22 cellular contexts compared by ENCODE assay signal in genomic region chr3:35784162-35784561, GRCh38.
"Had no signal": no experiment of that assay in that cellular context is flagged by ENCODE, and none has a peak within 500 bp of the region (broad histone marks: within the 10 kb centered on the region; RNA-seq: fewer than 3 reads in every experiment).

No MANE protein-coding gene starts in this region.

- H3K27me3 Mint-ChIP-seq: naive thymus-derived CD4-positive, alpha-beta T cell; stimulated activated memory B cell treated with anti-CD40 and anti-IgM and Interleukin-4, amounts not matched to agents 10 μg/mL and 1 μg/mL and 100 μg/mL, for 72 hours; stimulated activated naive CD8-positive, alpha-beta T cell treated with anti-CD3 and anti-CD28 coated beads, Interleukin-15, Interleukin-2, amounts not matched to agents 100 ng/mL and 50 ng/mL, for 24 hours had no signal

- H3K4me1 Mint-ChIP-seq: naive thymus-derived CD4-positive, alpha-beta T cell; stimulated activated memory B cell treated with anti-CD40 and anti-IgM and Interleukin-4, amounts not matched to agents 10 μg/mL and 1 μg/mL and 100 μg/mL, for 72 hours had no signal

- H3K27ac Mint-ChIP-seq: naive thymus-derived CD4-positive, alpha-beta T cell; stimulated activated memory B cell treated with anti-CD40 and anti-IgM and Interleukin-4, amounts not matched to agents 10 μg/mL and 1 μg/mL and 100 μg/mL, for 72 hours; stimulated activated naive CD8-positive, alpha-beta T cell treated with anti-CD3 and anti-CD28 coated beads, Interleukin-15, Interleukin-2, amounts not matched to agents 100 ng/mL and 50 ng/mL, for 24 hours had no signal

- H3K27me3 ChIP-seq: dorsolateral prefrontal cortex, heart left ventricle, spleen, tibial artery, upper lobe of left lung, vagina had no signal

- H3K27ac ChIP-seq: heart left ventricle, spleen, tibial artery, upper lobe of left lung, vagina had no signal

- ATAC-seq: esophagus mucosa; heart left ventricle; left colon; naive thymus-derived CD4-positive, alpha-beta T cell; right cardiac atrium; stimulated activated memory B cell treated with anti-CD40 and anti-IgM and Interleukin-4, amounts not matched to agents 10 μg/mL and 1 μg/mL and 100 μg/mL, for 72 hours had no signal

- DNase-seq: cortex of kidney; dorsolateral prefrontal cortex; effector CD8-positive, alpha-beta T cell; heart left ventricle; hippocampal formation; left colon; mammary epithelial cell; naive thymus-derived CD4-positive, alpha-beta T cell; right cardiac atrium; spleen; stimulated activated CD4-positive, alpha-beta T cell treated with anti-CD3 and anti-CD28 coated beads, Interleukin-15, amount 100 ng/mL, for 24 hours; stimulated activated CD4-positive, alpha-beta T cell treated with anti-CD3 and anti-CD28 coated beads, Interleukin-1b, Interleukin-23, amount 100 ng/mL, for 48 hours; stimulated activated CD4-positive, alpha-beta T cell treated with anti-CD3 and anti-CD28 coated beads, Interleukin-4, amount 100 ng/mL, for 24 hours; tibial artery; upper lobe of left lung had no signal

- H3K36me3 Mint-ChIP-seq: naive thymus-derived CD4-positive, alpha-beta T cell; stimulated activated memory B cell treated with anti-CD40 and anti-IgM and Interleukin-4, amounts not matched to agents 10 μg/mL and 1 μg/mL and 100 μg/mL, for 72 hours had no signal

- H3K36me3 ChIP-seq: heart left ventricle, spleen, tibial artery, upper lobe of left lung, vagina had no signal

- H3K9me3 ChIP-seq: heart left ventricle, spleen, tibial artery, upper lobe of left lung, vagina had no signal

- H3K9me3 Mint-ChIP-seq: stimulated activated memory B cell treated with anti-CD40 and anti-IgM and Interleukin-4, amounts not matched to agents 10 μg/mL and 1 μg/mL and 100 μg/mL, for 72 hours; stimulated activated naive CD8-positive, alpha-beta T cell treated with anti-CD3 and anti-CD28 coated beads, Interleukin-15, Interleukin-2, amounts not matched to agents 100 ng/mL and 50 ng/mL, for 24 hours had no signal

- FAIRE-seq: endometrium, frontal cortex had no signal

- H3K4me3 ChIP-seq: dorsolateral prefrontal cortex, heart left ventricle, spleen, tibial artery, upper lobe of left lung, vagina had no signal

- H3K4me3 Mint-ChIP-seq: naive thymus-derived CD4-positive, alpha-beta T cell; neural crest cell; stimulated activated memory B cell treated with anti-CD40 and anti-IgM and Interleukin-4, amounts not matched to agents 10 μg/mL and 1 μg/mL and 100 μg/mL, for 72 hours; stimulated activated naive CD8-positive, alpha-beta T cell treated with anti-CD3 and anti-CD28 coated beads, Interleukin-15, Interleukin-2, amounts not matched to agents 100 ng/mL and 50 ng/mL, for 24 hours had no signal

- H3K4me1 ChIP-seq: spleen, tibial artery, upper lobe of left lung, vagina had no signal
